ENCODE assay signal across 15 cellular contexts in genomic region chr2:3236300-3236699, GRCh38.
"Had no signal": no experiment of that assay in that cellular context is flagged by ENCODE, and none has a peak within 500 bp of the region (broad histone marks: within the 10 kb centered on the region; RNA-seq: fewer than 3 reads in every experiment).

No MANE protein-coding gene starts in this region.

- H3K9me3 Mint-ChIP-seq: activated CD4-positive, alpha-beta memory T cell treated with anti-CD3 and anti-CD28 coated beads, Interleukin-2, amount 10 ng/mL, durations not matched to agents 7 days and 5 days; activated naive CD4-positive, alpha-beta T cell treated with anti-CD3 and anti-CD28 coated beads for 36 hours; naive thymus-derived CD4-positive, alpha-beta T cell had no signal

- ATAC-seq: left lung; mucosa of descending colon; naive thymus-derived CD4-positive, alpha-beta T cell had no signal

- H3K4me3 Mint-ChIP-seq: activated CD4-positive, alpha-beta memory T cell treated with anti-CD3 and anti-CD28 coated beads, Interleukin-2, amount 10 ng/mL, durations not matched to agents 7 days and 5 days; activated naive CD4-positive, alpha-beta T cell treated with anti-CD3 and anti-CD28 coated beads for 36 hours had no signal

- H3K9me3 ChIP-seq: esophagus squamous epithelium, left lung, mucosa of descending colon, neutrophil, SK-N-SH, thoracic aorta had no signal

- H3K4me1 ChIP-seq: left lung had no signal

- H3K27me3 Mint-ChIP-seq: activated CD4-positive, alpha-beta memory T cell treated with anti-CD3 and anti-CD28 coated beads, Interleukin-2, amount 10 ng/mL, durations not matched to agents 7 days and 5 days; naive thymus-derived CD4-positive, alpha-beta T cell had no signal

- H3K27ac ChIP-seq: hepatocyte, left lung, neutrophil, thoracic aorta had no signal

- H3K36me3 ChIP-seq: neutrophil, thoracic aorta had no signal

- H3K27ac Mint-ChIP-seq: activated CD4-positive, alpha-beta memory T cell treated with anti-CD3 and anti-CD28 coated beads, Interleukin-2, amount 10 ng/mL, durations not matched to agents 7 days and 5 days; activated naive CD4-positive, alpha-beta T cell treated with anti-CD3 and anti-CD28 coated beads for 36 hours; activated T-helper 2 cell treated with anti-CD3 and anti-CD28 coated beads, Interferon-gamma antibody, Interleukin-2, Interleukin-4, amounts not matched to agents 10 μg/mL and 5 μg/mL and 100 μg/mL, durations not matched to agents 14 hours and 24 hours and 36 hours had no signal

- H3K4me3 ChIP-seq: esophagus squamous epithelium, hepatocyte, left lung, mucosa of descending colon, thoracic aorta had no signal

- H3K27me3 ChIP-seq: esophagus squamous epithelium, hepatocyte, left lung had no signal

- DNase-seq: activated CD4-positive, alpha-beta memory T cell treated with anti-CD3 and anti-CD28 coated beads, Interleukin-2, amount 10 ng/mL, durations not matched to agents 7 days and 5 days; activated CD4-positive, CD25-positive, alpha-beta regulatory T cell treated with anti-CD3 and anti-CD28 coated beads, Interleukin-2, amount 50 U/mL, for 72 hours; activated naive CD4-positive, alpha-beta T cell treated with anti-CD3 and anti-CD28 coated beads for 36 hours; esophagus squamous epithelium; left lung; mucosa of descending colon; naive thymus-derived CD4-positive, alpha-beta T cell; posterior cingulate gyrus; SK-N-SH; stimulated activated naive CD4-positive, alpha-beta T cell treated with Interleukin-2 at 50 U/mL for 16 hours; T-helper 1 cell had no signal
